Comparison of ENCODE assay signal across 20 cellular contexts in genomic region chr11:94558468-94558867, GRCh38. TPM values are rescaled to one million over a fixed set of nuclear protein-coding genes. Genes with fewer than 3 reads are reported as not detected.
DNase-seq lines count a peak whose midpoint lies in the region; ATAC-seq and TF ChIP-seq lines count a peak whose summit lies in the region.
"Had no signal": no experiment of that assay in that cellular context is flagged by ENCODE, and none has a peak within 500 bp of the region (broad histone marks: within the 10 kb centered on the region; RNA-seq: fewer than 3 reads in every experiment).

No MANE protein-coding gene starts in this region.

- TF ChIP-seq CTCF in osteoblast (IDR thresholded peaks at IDR 0.05; ENCODE audit: extremely low read depth, low read depth, low read length) = no peak

- no peaks in the 10 kb centered on the region for H3K4me1 Mint-ChIP-seq in T-helper 2 cell treated with Interferon-gamma antibody and Interleukin-4, amounts not matched to agents 5 μg/mL and 100 μg/mL, for 36 hours (ENCODE audit: low read depth)

- no peaks in the 10 kb centered on the region for H3K36me3 Mint-ChIP-seq in T-helper 2 cell treated with Interferon-gamma antibody and Interleukin-4, amounts not matched to agents 5 μg/mL and 100 μg/mL, for 36 hours (ENCODE audit: low read depth)
- H3K36me3 Mint-ChIP-seq: neural progenitor cell had no signal

- peak overlapping the region; percentile 80 for H3K27ac ChIP-seq in osteoblast (ENCODE audit: low read depth, low read length)
- H3K27ac ChIP-seq: esophagus squamous epithelium, hepatocyte, neural progenitor cell had no signal

- H3K27ac Mint-ChIP-seq in T-helper 2 cell treated with Interferon-gamma antibody and Interleukin-4, amounts not matched to agents 5 μg/mL and 100 μg/mL, for 36 hours = no peak overlapping the region
- H3K27ac Mint-ChIP-seq: activated T-cell treated with anti-CD3 and anti-CD28 coated beads, Interleukin-2, amount 50 U/mL, for 24 hours; neural progenitor cell had no signal

- H3K36me3 ChIP-seq in osteoblast (ENCODE audit: insufficient read depth, low read length) = no peaks in the 10 kb centered on the region
- H3K36me3 ChIP-seq: esophagus squamous epithelium, neural progenitor cell had no signal

- no peaks in the 10 kb centered on the region for H3K9me3 ChIP-seq in osteoblast (ENCODE audit: low read depth, low read length)
- H3K9me3 ChIP-seq: esophagus squamous epithelium had no signal

- H3K27me3 ChIP-seq in osteoblast (ENCODE audit: insufficient read depth, low read length) = no peaks in the 10 kb centered on the region
- H3K27me3 ChIP-seq: esophagus squamous epithelium, hepatocyte, neural progenitor cell had no signal

- peaks cover 6% of the 10 kb centered on the region for H3K79me2 ChIP-seq in osteoblast (ENCODE audit: insufficient read depth, low read length)

- no peak overlapping the region for H3K4me3 ChIP-seq in osteoblast (ENCODE audit: insufficient read depth, low read length)
- H3K4me3 ChIP-seq: esophagus squamous epithelium, hepatocyte, neural progenitor cell had no signal

- H3K27me3 Mint-ChIP-seq in T-helper 2 cell treated with Interferon-gamma antibody and Interleukin-4, amounts not matched to agents 5 μg/mL and 100 μg/mL, for 36 hours (ENCODE audit: low read depth) = no peaks in the 10 kb centered on the region
- H3K27me3 Mint-ChIP-seq: activated T-cell treated with anti-CD3 and anti-CD28 coated beads, Interleukin-2, amount 50 U/mL, for 24 hours had no signal

- ATAC-seq in GM18511 (IDR thresholded peaks at IDR 0.05; ENCODE audit: unreplicated experiment) (peak; percentile 72), HG03354 (IDR thresholded peaks at IDR 0.05; ENCODE audit: poor library complexity, severe bottlenecking, unreplicated experiment) (peak; percentile 58), HG03442 (IDR thresholded peaks at IDR 0.05; ENCODE audit: unreplicated experiment) (no peak), HG03097 (IDR thresholded peaks at IDR 0.05; ENCODE audit: low FRiP score, unreplicated experiment) (no peak)

- H4K20me1 ChIP-seq in osteoblast (ENCODE audit: insufficient read depth, low read length) = no peaks in the 10 kb centered on the region

- no peak overlapping the region for H3K4me3 Mint-ChIP-seq in T-helper 2 cell treated with Interferon-gamma antibody and Interleukin-4, amounts not matched to agents 5 μg/mL and 100 μg/mL, for 36 hours
- H3K4me3 Mint-ChIP-seq: activated T-cell treated with anti-CD3 and anti-CD28 coated beads, Interleukin-2, amount 50 U/mL, for 24 hours; neural progenitor cell had no signal

- DNase-seq in OCI-M1 (lab: John Stamatoyannopoulos, UW) (peak; percentile 51), osteoblast (ENCODE audit: insufficient read length, low spot score, missing footprints) (no peak), GM19238 (ENCODE audit: insufficient read length, low spot score) (no peak)
- DNase-seq in T-helper 2 cell treated with Interferon-gamma antibody and Interleukin-4, amounts not matched to agents 5 μg/mL and 100 μg/mL, for 36 hours (ENCODE audit: low spot score) = no peak
- DNase-seq: activated CD4-positive, alpha-beta T cell treated with anti-CD3 and anti-CD28 coated beads, Interleukin-2, amount 50 U/mL, for 1 hour; activated T-cell treated with anti-CD3 and anti-CD28 coated beads, Interleukin-2, amount 50 U/mL, for 24 hours; esophagus squamous epithelium; HCEC 1CT; Karpas-422; NCI-H1694 treated with DMSO at 0.1 percent for 48 hours had no signal

- peaks cover 28% of the 10 kb centered on the region for H3K4me1 ChIP-seq in osteoblast (ENCODE audit: insufficient read depth, low read length)
- H3K4me1 ChIP-seq: neural progenitor cell had no signal

- no peak overlapping the region for H3K4me2 ChIP-seq in osteoblast (ENCODE audit: insufficient read depth, low read length)
- H3K4me2 ChIP-seq: hepatocyte, neural progenitor cell had no signal

- no peaks in the 10 kb centered on the region for H3K9me3 Mint-ChIP-seq in T-helper 2 cell treated with Interferon-gamma antibody and Interleukin-4, amounts not matched to agents 5 μg/mL and 100 μg/mL, for 36 hours
- H3K9me3 Mint-ChIP-seq: activated T-cell treated with anti-CD3 and anti-CD28 coated beads, Interleukin-2, amount 50 U/mL, for 24 hours; neural progenitor cell had no signal

- H2AFZ ChIP-seq in osteoblast (ENCODE audit: low read length) = no peak overlapping the region
- H2AFZ ChIP-seq: hepatocyte, neural progenitor cell had no signal

RNA-seq across cellular contexts. Expression of gene PIWIL4, which starts 8.7 kb away (rescaled TPM):
- total RNA-seq in osteoblast = 1.8 and 2.1 TPM in 2 replicates

RNA-seq across cellular contexts. Expression of gene FUT4, which starts 14.7 kb away (rescaled TPM):
- 5.6 and 7.2 TPM in 2 replicates for total RNA-seq in osteoblast

RNA-seq across cellular contexts. Expression of gene C11orf97, which starts 46.2 kb away (rescaled TPM):
- not detected in 2 replicates for total RNA-seq in osteoblast
- total RNA-seq: bronchial epithelial cell; esophagus squamous epithelium; hepatocyte; kidney epithelial cell; mesenteric fat pad; T-helper 2 cell treated with Interferon-gamma antibody and Interleukin-4, amounts not matched to agents 100 ng/mL and 5 ng/mL, for 36 hours had no signal

Comparison
In these comparisons a context has a peak if more than half of its experiments do, and no peak if none do; other contexts are left out.
1. ATAC-seq: peak in GM18511 (single experiment) and HG03354 (single experiment); none in HG03442 (single experiment) and HG03097 (single experiment).